8 cellular contexts compared by ENCODE assay signal in the genomic region with DNA sequence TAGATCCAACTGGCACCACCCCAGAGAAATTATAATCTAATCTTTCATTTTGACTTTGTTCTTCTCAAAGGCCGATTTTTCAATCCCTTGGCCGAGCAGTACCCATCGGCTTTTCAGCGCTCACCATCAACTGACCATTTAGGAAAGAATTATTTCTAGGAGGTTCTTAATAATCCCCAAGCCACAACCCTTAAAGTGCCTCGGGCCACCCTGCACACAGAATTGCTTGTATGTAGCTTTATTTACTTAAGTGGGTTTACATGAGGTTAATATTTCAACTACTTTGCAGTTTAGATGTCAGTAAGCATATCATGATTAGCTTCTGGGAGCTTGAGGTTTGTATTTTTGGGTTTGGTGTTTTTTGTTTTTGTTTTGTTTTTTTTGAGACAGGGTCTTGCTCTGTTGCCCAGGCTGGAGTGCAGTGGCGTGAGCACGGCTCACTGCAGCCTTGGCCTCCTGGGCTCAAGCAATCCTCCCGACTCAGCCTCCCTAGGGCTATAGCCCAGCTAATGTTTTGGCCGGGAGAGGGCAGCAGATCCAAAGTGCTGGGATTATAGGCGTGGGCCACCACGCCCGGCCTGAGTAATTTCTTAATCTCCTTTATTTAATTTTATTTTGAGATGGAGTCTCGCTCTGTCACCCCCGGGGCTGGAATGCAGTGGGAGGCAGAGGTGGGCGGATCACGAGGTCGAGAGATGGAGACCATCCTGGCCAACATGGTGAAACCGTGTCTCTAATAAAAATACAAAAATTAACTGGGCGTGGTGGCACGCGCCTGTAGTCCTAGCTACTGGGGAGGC. TPM values are rescaled to one million over a fixed set of nuclear protein-coding genes. Genes with fewer than 3 reads are reported as not detected.
A peak's percentile ranks its signal among the peaks of the same experiment; 100 is the strongest.
DNase-seq lines count a peak whose midpoint lies in the region; ATAC-seq and TF ChIP-seq lines count a peak whose summit lies in the region.

No MANE protein-coding gene starts in this region.

- H2AFZ ChIP-seq in Loucy (ENCODE audit: low read length), result peak overlapping the region; percentile 94

- H3K9me3 ChIP-seq in Loucy (ENCODE audit: insufficient read depth, low read depth, low read length) (no peaks in the 10 kb centered on the region), muscle layer of colon (ENCODE audit: low read length) (no peaks in the 10 kb centered on the region)

- H3K4me2 ChIP-seq in Loucy (ENCODE audit: low read depth, low read length, poor library complexity, severe bottlenecking), result peak overlapping the region; percentile 97

- H3K4me3 ChIP-seq in Loucy (ENCODE audit: low read length, poor library complexity, severe bottlenecking) (peak overlapping the region; percentile 89), muscle layer of colon (ENCODE audit: low read depth in 1 of 2, low read length in 2 of 2) (peak overlapping the region; percentile 37 to 73)

- H3K79me2 ChIP-seq in Loucy (ENCODE audit: insufficient read depth, low read length), result peaks cover 37% of the 10 kb centered on the region

- peak; percentile 40 for DNase-seq in Daoy (ENCODE audit: low read depth)
- DNase-seq in caudate nucleus (lab: John Stamatoyannopoulos, UW), result no peak
- no peak for DNase-seq in activated CD8-positive, alpha-beta memory T cell treated with anti-CD3 and anti-CD28 coated beads for 24 hours

- no peaks in the 10 kb centered on the region for H3F3A ChIP-seq in Loucy (ENCODE audit: low read depth)

- H3K27ac ChIP-seq in caudate nucleus (ENCODE audit: low read depth, low read length) (peak overlapping the region; percentile 79), muscle layer of colon (ENCODE audit: low read depth, low read length) (peak overlapping the region; percentile 88)

- H4K20me1 ChIP-seq in Loucy (ENCODE audit: insufficient read depth, low read length, poor library complexity, severe bottlenecking), result peaks cover 23% of the 10 kb centered on the region

- H3K9ac ChIP-seq in Loucy (ENCODE audit: low read depth, low read length, poor library complexity, severe bottlenecking), result peak overlapping the region; percentile 89
- peak overlapping the region; percentile 61 for H3K9ac ChIP-seq in muscle layer of colon (ENCODE audit: low read length)

- H3K27me3 ChIP-seq in Loucy (ENCODE audit: insufficient read depth, low read length, poor library complexity, severe bottlenecking), result no peaks in the 10 kb centered on the region
- no peaks in the 10 kb centered on the region for H3K27me3 ChIP-seq in muscle layer of colon (ENCODE audit: control insufficient read depth in 1 of 2, insufficient read depth in 2 of 2, low read length in 2 of 2)

- ATAC-seq in HG02642 (IDR thresholded peaks at IDR 0.05; ENCODE audit: poor library complexity, unreplicated experiment), result no peak
- ATAC-seq in HG03342 (IDR thresholded peaks at IDR 0.05; ENCODE audit: unreplicated experiment), result no peak
- ATAC-seq in GM18907 (IDR thresholded peaks at IDR 0.05; ENCODE audit: unreplicated experiment), result no peak

- TF ChIP-seq CTCF in Loucy (conservative IDR thresholded peaks at IDR 0.05; ENCODE audit: low read length), result no peak

- H3K4me1 ChIP-seq in Loucy (ENCODE audit: insufficient read depth, low read length, poor library complexity, severe bottlenecking) (peaks cover 21% of the 10 kb centered on the region), muscle layer of colon (ENCODE audit: insufficient read depth, low read length) (peaks cover 21% of the 10 kb centered on the region)

- no peaks in the 10 kb centered on the region for H3K9me2 ChIP-seq in Loucy (replicated peaks; ENCODE audit: low read depth, low read length)

- peaks cover 4% of the 10 kb centered on the region; the same call in 1 of the 2 replicates for H3K36me3 ChIP-seq in Loucy (ENCODE audit: insufficient read depth, low read length)
- peaks cover 22% of the 10 kb centered on the region for H3K36me3 ChIP-seq in muscle layer of colon (ENCODE audit: insufficient read depth, low read length)

RNA-seq across cellular contexts. Expression of a gene that starts 0.8 kb away (rescaled TPM):
- total RNA-seq in Daoy (2014; rRNA removed; shearing (Covaris generic)), result 15.3 and 17.7 TPM in 2 replicates
